8 cellular contexts compared by ENCODE assay signal in the genomic region with DNA sequence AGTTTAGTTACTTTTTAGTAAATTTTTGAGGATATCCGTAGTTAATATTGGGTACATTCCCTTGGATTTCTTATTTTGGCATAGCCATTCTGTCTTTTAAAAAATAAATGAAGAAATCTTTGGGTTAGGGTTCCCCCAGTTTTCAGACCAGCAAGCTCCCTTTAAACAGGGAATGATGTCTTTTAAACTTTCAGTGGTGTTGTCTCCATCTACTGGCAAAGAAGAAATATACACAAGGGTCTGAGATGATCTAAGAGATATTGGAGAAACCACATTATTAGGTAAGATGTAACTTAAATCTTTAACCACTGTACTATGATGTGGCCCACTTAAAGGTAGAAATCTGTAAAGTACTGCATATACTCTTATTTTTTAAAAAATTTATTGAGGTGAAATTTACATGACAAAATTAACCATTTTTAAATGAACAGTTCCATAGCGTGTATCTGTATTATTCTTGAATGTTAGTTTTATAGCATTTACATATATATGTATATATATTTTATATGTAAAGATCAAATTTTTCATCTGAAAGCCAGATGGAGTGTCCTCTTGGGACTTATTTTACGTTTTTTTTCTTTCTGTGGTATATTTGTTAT. TPM values are rescaled to one million over a fixed set of nuclear protein-coding genes. Genes with fewer than 3 reads are reported as not detected.
DNase-seq lines count a peak whose midpoint lies in the region; ATAC-seq and TF ChIP-seq lines count a peak whose summit lies in the region.

No MANE protein-coding gene starts in this region.

- peaks cover 31% of the 10 kb centered on the region for H3K36me3 ChIP-seq in PC-3 (ENCODE audit: low read depth, low read length)

- in situ Hi-C loops in GM13976 (cut with MboI; ENCODE audit: low sequenced_read_pairs, unreplicated experiment) = loop anchor here (10.0 kb wide), 1 partner anchor 597 kb away; no protein-coding TSS in a partner anchor

- H2AFZ ChIP-seq in PC-3 (ENCODE audit: low read length) = no peak overlapping the region

- H3K4me1 Mint-ChIP-seq in mesothelial cell of epicardium = no peaks in the 10 kb centered on the region

- H3K36me3 Mint-ChIP-seq in mesothelial cell of epicardium = peaks cover 18% of the 10 kb centered on the region

- no TSS peak for BruUV-seq in PC-3 (replicated peaks; lab: Mats Ljungman, UMichigan)

- H3K27me3 Mint-ChIP-seq in mesothelial cell of epicardium (ENCODE audit: low read depth) = no peaks in the 10 kb centered on the region

- no peak overlapping the region for H3K4me3 ChIP-seq in PC-3 (ENCODE audit: low read length)
- H3K4me3 ChIP-seq in coronary artery = no peak overlapping the region

- no peaks in the 10 kb centered on the region for H3K4me1 ChIP-seq in PC-3 (ENCODE audit: insufficient read depth, low read length)

- H3K9me3 ChIP-seq in PC-3 (ENCODE audit: low read length) = no peaks in the 10 kb centered on the region

- POLR2A ChIA-PET in PC-3 (lab: Charles Lee; ENCODE audit: unreplicated experiment) = interaction anchor here (0.6 kb wide), 2 partner anchors 11 to 206 kb away, joined by 3 read pairs; no protein-coding TSS in a partner anchor

- no peaks in the 10 kb centered on the region for H3F3A ChIP-seq in PC-3 (ENCODE audit: low read length, unreplicated experiment)

- H3K9ac ChIP-seq in PC-3 (ENCODE audit: low read length) = no peak overlapping the region

- ATAC-seq in PC-3 (peak; percentile 70), GM21423 (IDR thresholded peaks at IDR 0.05; ENCODE audit: unreplicated experiment) (no peak), GM19351 (IDR thresholded peaks at IDR 0.05; ENCODE audit: unreplicated experiment) (no peak)

- CTCF ChIA-PET in PC-3 (lab: Charles Lee) = interaction anchor here (0.6 to 1.4 kb wide), 9 partner anchors 12 to 310 kb away, joined by 3 to 36 read pairs (median 5); a partner anchor contains a TSS

- H3K27ac ChIP-seq in PC-3 (ENCODE audit: low read length) (no peak overlapping the region), coronary artery (no peak overlapping the region)

- H3K27ac Mint-ChIP-seq in mesothelial cell of epicardium = no peak overlapping the region

- DNase-seq in AG20443 (ENCODE audit: low spot score) (peak; percentile 53), GM13976 (ENCODE audit: low spot score) (peak; percentile 55), PC-3 (peak; percentile 48), coronary artery (ENCODE audit: low spot score) (no peak), mesothelial cell of epicardium (ENCODE audit: low spot score in 2 of 2, unreplicated experiment in 2 of 2) (no peak), NCI-H187 treated with DMSO at 0.1 percent for 48 hours (lab: John Stamatoyannopoulos, UW) (no peak)

- peak; percentile 24 for TF ChIP-seq CTCF in GM13976 (IDR thresholded peaks at IDR 0.05; ENCODE audit: borderline replicate concordance, control extremely low read depth, extremely low read depth, insufficient read depth, missing control alignments)
- peak; percentile 78 for TF ChIP-seq CTCF in PC-3 (conservative IDR thresholded peaks at IDR 0.05; ENCODE audit: low read depth, low read length)
- TF ChIP-seq CTCF in coronary artery (IDR thresholded peaks at IDR 0.05) = peak; percentile 18
- peak; percentile 55 for TF ChIP-seq CTCF in mesothelial cell of epicardium (IDR thresholded peaks at IDR 0.05; ENCODE audit: unreplicated experiment)

- H3K79me2 ChIP-seq in PC-3 (ENCODE audit: low read length) = no peaks in the 10 kb centered on the region

- no peak overlapping the region for H3K4me2 ChIP-seq in PC-3 (ENCODE audit: low read length)

- H3K4me3 Mint-ChIP-seq in mesothelial cell of epicardium = no peak overlapping the region

- no peaks in the 10 kb centered on the region for H4K20me1 ChIP-seq in PC-3 (ENCODE audit: low read length)

- no peaks in the 10 kb centered on the region for H3K9me2 ChIP-seq in PC-3 (replicated peaks; ENCODE audit: low read length)

- no peaks in the 10 kb centered on the region for H3K9me3 Mint-ChIP-seq in mesothelial cell of epicardium

- no peaks in the 10 kb centered on the region for H3K27me3 ChIP-seq in PC-3 (ENCODE audit: low read length)

- intact Hi-C loops in PC-3 (cut with micrococcal nuclease) = loop anchor here (2.0 to 10.0 kb wide), 5 partner anchors 75 to 629 kb away; a partner anchor contains a TSS

RNA-seq across cellular contexts. Expression of a gene that starts 35.1 kb away (rescaled TPM):
- total RNA-seq in PC-3 (2014; rRNA removed) (38.2 and 39.0 TPM in 2 replicates), mesothelial cell of epicardium (75.7 to 80.2 TPM (median 77.8 TPM) in 3 replicates)

Comparison
In these comparisons a context has a peak if more than half of its experiments do, and no peak if none do; other contexts are left out.
1. DNase-seq: peak in AG20443 (single experiment), GM13976 (single experiment) and PC-3 (single experiment); none in coronary artery (single experiment), mesothelial cell of epicardium (0 of 2) and NCI-H187 treated with DMSO at 0.1 percent for 48 hours (single experiment).
2. CTCF ChIP-seq: peak in every context shown above with its lines; median percentile 78 in PC-3; 55 in mesothelial cell of epicardium; 24 in GM13976; 18 in coronary artery.